11 cellular contexts compared by ENCODE assay signal in genomic region chr9:133118179-133118520, GRCh38. TPM values are rescaled to one million over a fixed set of nuclear protein-coding genes. Genes with fewer than 3 reads are reported as not detected.
DNase-seq lines count a peak whose midpoint lies in the region; ATAC-seq and TF ChIP-seq lines count a peak whose summit lies in the region.
"Had no signal": no experiment of that assay in that cellular context is flagged by ENCODE, and none has a peak within 500 bp of the region (broad histone marks: within the 10 kb centered on the region; RNA-seq: fewer than 3 reads in every experiment).

No MANE protein-coding gene starts in this region.

- H3K4me2 ChIP-seq in osteoblast (ENCODE audit: insufficient read depth, low read length): no peak overlapping the region

- WGBS in heart left ventricle, 4 donors: 70 to 87% (median 79%) methylated on average over 3 of the region's 3 CpGs
- WGBS in psoas muscle, 3 donors: 50 to 90% (median 58%) methylated on average over 3 of the region's 3 CpGs

- H3K27me3 Mint-ChIP-seq in endothelial cell (ENCODE audit: unreplicated experiment): peaks cover 16% of the 10 kb centered on the region

- peaks cover 12% of the 10 kb centered on the region for H3K36me3 Mint-ChIP-seq in endothelial cell (ENCODE audit: low read depth, unreplicated experiment)
- H3K36me3 Mint-ChIP-seq: mesothelial cell of epicardium had no signal

- no peaks in the 10 kb centered on the region for H3K9me3 Mint-ChIP-seq in endothelial cell (ENCODE audit: unreplicated experiment)
- H3K9me3 Mint-ChIP-seq: mesothelial cell of epicardium had no signal

- peak overlapping the region; percentile 91 for H3K4me3 Mint-ChIP-seq in endothelial cell (ENCODE audit: unreplicated experiment)

- peaks cover 71% of the 10 kb centered on the region for H4K20me1 ChIP-seq in osteoblast (ENCODE audit: insufficient read depth, low read length)

- ATAC-seq in heart left ventricle (no peak), left cardiac atrium (no peak), psoas muscle (no peak), GM21723 (IDR thresholded peaks at IDR 0.05; ENCODE audit: unreplicated experiment) (no peak), HG02763 (IDR thresholded peaks at IDR 0.05; ENCODE audit: unreplicated experiment) (no peak)

- H3K9me3 ChIP-seq in heart left ventricle (no peaks in the 10 kb centered on the region), psoas muscle (no peaks in the 10 kb centered on the region), osteoblast (ENCODE audit: low read depth, low read length) (no peaks in the 10 kb centered on the region)

- peak overlapping the region; percentile 83 for H3K27ac Mint-ChIP-seq in endothelial cell (ENCODE audit: unreplicated experiment)

- H3K4me1 ChIP-seq in heart left ventricle (peaks cover 34 to 97% (median 91%) of the 10 kb centered on the region in 12 donors), psoas muscle (peaks cover 84% of the 10 kb centered on the region), osteoblast (ENCODE audit: insufficient read depth, low read length) (peaks cover 44% of the 10 kb centered on the region)

- H3K79me2 ChIP-seq in osteoblast (ENCODE audit: insufficient read depth, low read length): peaks cover 6% of the 10 kb centered on the region

- intact Hi-C loops in heart left ventricle (cut with DNase I): no loop called here
- intact Hi-C loops in left cardiac atrium (cut with DNase I): no loop called here
- intact Hi-C loops in psoas muscle (cut with DNase I): no loop called here

- no peak for TF ChIP-seq POLR2A in heart left ventricle (IDR thresholded peaks at IDR 0.05)

- H3K27me3 ChIP-seq in heart left ventricle: no peaks in the 10 kb centered on the region
- H3K27me3 ChIP-seq in psoas muscle (ENCODE audit: insufficient read depth in 3 of 3, low read length in 2 of 3): no peaks in the 10 kb centered on the region
- no peaks in the 10 kb centered on the region for H3K27me3 ChIP-seq in osteoblast (ENCODE audit: insufficient read depth, low read length)

- H3K36me3 ChIP-seq in heart left ventricle (peaks cover 0 to 7% (median 0%) of the 10 kb centered on the region in 9 donors), psoas muscle (ENCODE audit: insufficient read depth in 1 of 2, low read depth in 1 of 2) (no peaks in the 10 kb centered on the region), osteoblast (ENCODE audit: insufficient read depth, low read length) (no peaks in the 10 kb centered on the region)

- peaks cover 59% of the 10 kb centered on the region for H3K4me1 Mint-ChIP-seq in endothelial cell (ENCODE audit: unreplicated experiment)

- peak overlapping the region in 8 of 12 donors; percentile 31 to 97 (median 88) for H3K27ac ChIP-seq in heart left ventricle
- peak overlapping the region; percentile 90 for H3K27ac ChIP-seq in psoas muscle
- no peak overlapping the region for H3K27ac ChIP-seq in osteoblast (ENCODE audit: low read depth, low read length)

- TF ChIP-seq CTCF in heart left ventricle (IDR thresholded peaks at IDR 0.05) (no peak), endothelial cell (IDR thresholded peaks at IDR 0.05; ENCODE audit: unreplicated experiment) (no peak), psoas muscle (IDR thresholded peaks at IDR 0.05) (no peak), osteoblast (IDR thresholded peaks at IDR 0.05; ENCODE audit: extremely low read depth, low read depth, low read length) (no peak)

- H3K4me3 ChIP-seq in heart left ventricle (peak overlapping the region in 1 of 12 donors; percentile 76), psoas muscle (peak overlapping the region; percentile 93), osteoblast (ENCODE audit: insufficient read depth, low read length) (no peak overlapping the region)

- peak in 3 of 5 donors; percentile 12 to 27 (median 13) for DNase-seq in heart left ventricle
- no peak for DNase-seq in left cardiac atrium
- no peak for DNase-seq in endothelial cell (ENCODE audit: low spot score)
- DNase-seq in psoas muscle: no peak
- DNase-seq in NCI-H1417 (lab: John Stamatoyannopoulos, UW): no peak
- no peak for DNase-seq in osteoblast (ENCODE audit: insufficient read length, low spot score, missing footprints)
- DNase-seq: activated CD4-positive, alpha-beta T cell treated with anti-CD3 and anti-CD28 coated beads, Interleukin-2, amount 50 U/mL, for 1 hour; NCI-H1105 treated with DMSO at 0.1 percent for 48 hours had no signal

- no peak overlapping the region for H2AFZ ChIP-seq in osteoblast (ENCODE audit: low read length)

RNA-seq across cellular contexts. Expression of gene RALGDS, which starts 2.9 kb away (rescaled TPM):
- total RNA-seq in heart left ventricle (10 to 100 TPM; 17.8 to 70.1 (median 26.6) TPM), left cardiac atrium (10 to 100 TPM; 27.0 to 29.3 TPM), endothelial cell (ENCODE audit: unreplicated experiment) (80.6 TPM), psoas muscle (10 to 100 TPM; 13.3 to 64.6 (median 21.4) TPM), osteoblast (11.2 and 12.7 TPM in 2 replicates)
- polyA plus RNA-seq in heart left ventricle (10 to 100 TPM; 18.3 to 24.8 TPM), psoas muscle (10 to 100 TPM; 12.3 to 21.1 (median 17.2) TPM)

RNA-seq across cellular contexts. Expression of gene GBGT1, which starts 45.6 kb away (rescaled TPM):
- total RNA-seq in heart left ventricle: 10 to 100 TPM in 2 of 9 donors, 1 to 10 TPM in 7; 4.6 to 22.5 (median 7.1) TPM
- polyA plus RNA-seq in heart left ventricle: 1 to 10 TPM; 5.4 to 7.0 TPM
- total RNA-seq in left cardiac atrium: 10 to 100 TPM; 10.8 to 12.8 TPM
- 98.4 TPM for total RNA-seq in endothelial cell (ENCODE audit: unreplicated experiment)
- 1 to 10 TPM; 2.0 to 4.4 (median 3.3) TPM for total RNA-seq in psoas muscle
- 1 to 10 TPM; 1.6 to 2.9 (median 2.7) TPM for polyA plus RNA-seq in psoas muscle
- total RNA-seq in osteoblast: 3.3 and 3.8 TPM in 2 replicates

RNA-seq across cellular contexts. Expression of gene CEL, which starts 56.4 kb away (rescaled TPM):
- 1 to 10 TPM; 1.1 to 4.0 (median 2.8) TPM for total RNA-seq in heart left ventricle
- polyA plus RNA-seq in heart left ventricle: 1 to 10 TPM in 1 of 2 donors, under 1 TPM in 1; 0.61 to 2.1 TPM
- 1 to 10 TPM; 2.5 to 8.8 TPM for total RNA-seq in left cardiac atrium
- 4.2 TPM for total RNA-seq in endothelial cell (ENCODE audit: unreplicated experiment)
- 1 to 10 TPM in 1 of 4 donors, under 1 TPM in 3; 0.34 to 2.0 (median 0.63) TPM for total RNA-seq in psoas muscle
- under 1 TPM; 0.10 to 0.61 (median 0.21) TPM for polyA plus RNA-seq in psoas muscle
- under 0.01 TPM in 1 of 2 replicates, not detected in the other for total RNA-seq in osteoblast

Comparison
In these comparisons a context has a peak if more than half of its experiments do, and no peak if none do; other contexts are left out.
1. DNase-seq: peak in heart left ventricle (3 of 5); none in left cardiac atrium (single experiment), endothelial cell (single experiment), psoas muscle (0 of 2), NCI-H1417 (0 of 3) and osteoblast (single experiment).